In the genomic region with DNA sequence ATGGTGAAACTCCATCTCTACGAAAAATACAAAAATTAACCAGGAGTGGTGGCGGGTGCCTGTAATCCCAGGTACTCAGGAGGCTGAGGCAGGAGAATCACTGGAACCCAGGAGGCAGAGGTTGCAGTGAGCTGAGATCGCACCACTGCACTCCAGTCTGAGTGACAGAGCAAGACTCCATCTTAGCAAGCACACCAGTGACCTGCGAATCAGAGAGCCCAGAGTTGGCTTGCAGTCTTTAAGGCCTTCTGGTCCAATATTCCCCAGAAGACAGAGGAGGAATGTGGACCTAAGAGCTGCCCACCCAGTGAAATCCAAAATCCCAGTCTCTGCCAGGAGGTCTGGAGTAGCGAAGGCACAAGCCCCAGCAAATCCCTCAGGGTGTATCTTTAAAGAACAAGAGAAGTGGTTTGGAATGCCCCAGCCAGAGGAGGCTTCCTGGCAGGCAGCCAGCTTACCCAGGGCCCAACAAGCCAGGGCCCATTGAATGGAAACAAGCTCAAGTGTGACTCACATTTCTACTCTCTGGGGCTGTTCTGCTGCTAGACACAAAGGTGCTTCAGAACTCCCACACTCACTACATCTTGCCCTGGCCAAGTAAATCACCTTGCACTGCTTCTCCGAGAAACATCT, we compare ENCODE assay signal across 8 cellular contexts. TPM values are rescaled to one million over a fixed set of nuclear protein-coding genes. Genes with fewer than 3 reads are reported as not detected.
DNase-seq lines count a peak whose midpoint lies in the region; ATAC-seq and TF ChIP-seq lines count a peak whose summit lies in the region.

No MANE protein-coding gene starts in this region.

- intact Hi-C loops in left ventricle myocardium superior (cut with micrococcal nuclease) = no loop called here

- TF ChIP-seq CTCF in right atrium auricular region (IDR thresholded peaks at IDR 0.05) (no peak), brain microvascular endothelial cell (IDR thresholded peaks at IDR 0.05; ENCODE audit: low read depth, low read length, missing control alignments) (no peak), GM10266 (IDR thresholded peaks at IDR 0.05; ENCODE audit: control insufficient read depth, insufficient read depth, low read depth, missing control alignments) (no peak)

- H3K9ac ChIP-seq in NT2/D1 (ENCODE audit: insufficient read length, low read depth) = peak overlapping the region; percentile 27

- H3K27ac ChIP-seq in right atrium auricular region = no peak overlapping the region
- no peak overlapping the region for H3K27ac ChIP-seq in brain microvascular endothelial cell

- no peaks in the 10 kb centered on the region for H3K36me3 ChIP-seq in right atrium auricular region
- peaks cover 4% of the 10 kb centered on the region for H3K36me3 ChIP-seq in NT2/D1 (ENCODE audit: insufficient read depth, insufficient read length, low read length)
- H3K36me3 ChIP-seq in brain microvascular endothelial cell (replicated peaks) = no peaks in the 10 kb centered on the region

- H3K4me3 ChIP-seq in right atrium auricular region (no peak overlapping the region), NT2/D1 (ENCODE audit: insufficient read length, low read depth) (no peak overlapping the region), brain microvascular endothelial cell (ENCODE audit: low read depth, low read length) (no peak overlapping the region), skeletal muscle cell (ENCODE audit: low read depth, low read length) (no peak overlapping the region)

- H3K27me3 ChIP-seq in right atrium auricular region (no peaks in the 10 kb centered on the region), NT2/D1 (ENCODE audit: insufficient read depth, insufficient read length) (no peaks in the 10 kb centered on the region), brain microvascular endothelial cell (replicated peaks) (no peaks in the 10 kb centered on the region)

- DNase-seq in left ventricle myocardium superior (peak; percentile 50), right atrium auricular region (ENCODE audit: low spot score) (no peak), NT2/D1 (ENCODE audit: low read depth, low spot score) (peak; percentile 74), brain microvascular endothelial cell (peak; percentile 77), skeletal muscle cell (ENCODE audit: low read depth) (peak; percentile 55), GM10266 (ENCODE audit: extremely low spot score) (no peak), RKO (ENCODE audit: low spot score) (no peak), Ammon's horn (ENCODE audit: low spot score) (no peak)

- in situ Hi-C loops in brain microvascular endothelial cell (cut with HindIII; ENCODE audit: low pct_ligation_motif_present, low sequenced_read_pairs) = no loop called here

- ATAC-seq in left ventricle myocardium superior = peak; percentile 41

- H3K9me3 ChIP-seq in right atrium auricular region = no peaks in the 10 kb centered on the region
- no peaks in the 10 kb centered on the region for H3K9me3 ChIP-seq in NT2/D1 (ENCODE audit: insufficient read depth, low read length)

- H3K4me1 ChIP-seq in right atrium auricular region = no peaks in the 10 kb centered on the region
- no peaks in the 10 kb centered on the region for H3K4me1 ChIP-seq in NT2/D1 (ENCODE audit: insufficient read depth, insufficient read length)

RNA-seq across cellular contexts. Expression of gene GPR161, which starts 23.9 kb away (rescaled TPM):
- 3.0 TPM for total RNA-seq in left ventricle myocardium superior
- 1 to 10 TPM; 2.9 to 3.2 TPM for total RNA-seq in right atrium auricular region

Comparison
In these comparisons a context has a peak if more than half of its experiments do, and no peak if none do; other contexts are left out.
1. DNase-seq: peak in left ventricle myocardium superior (single experiment), NT2/D1 (single experiment), brain microvascular endothelial cell (single experiment) and skeletal muscle cell (single experiment); none in right atrium auricular region (single experiment), GM10266 (single experiment), RKO (single experiment) and Ammon's horn (single experiment).